In the genomic region with DNA sequence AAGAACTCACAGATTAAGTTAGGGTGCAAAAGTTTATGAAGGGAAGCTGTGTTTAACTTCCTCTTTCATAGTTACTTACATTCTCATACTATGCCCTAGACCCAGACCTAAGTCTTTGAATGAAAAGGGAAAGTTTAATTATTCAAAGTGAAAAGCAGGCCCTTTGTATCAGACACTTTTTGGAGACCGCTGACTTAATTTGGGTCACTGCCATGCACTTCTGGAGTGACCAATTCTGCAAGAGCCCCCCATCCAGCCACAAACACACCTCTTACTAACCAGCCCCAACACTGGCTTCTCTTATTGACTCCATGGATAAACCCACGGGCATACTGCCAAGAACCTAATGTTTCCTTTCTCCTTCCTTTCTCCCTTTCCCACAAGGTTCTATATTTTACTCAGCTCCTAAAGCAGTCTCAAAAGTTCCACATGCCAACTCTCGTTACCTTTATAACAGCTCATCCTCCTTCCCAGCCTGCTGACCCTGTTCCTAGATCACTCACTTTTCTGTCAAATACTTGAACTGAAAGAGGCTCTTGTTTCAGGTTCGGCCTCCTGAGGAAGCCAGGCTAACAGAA, we compare ENCODE assay signal across 9 cellular contexts. TPM values are rescaled to one million over a fixed set of nuclear protein-coding genes. Genes with fewer than 3 reads are reported as not detected.
DNase-seq lines count a peak whose midpoint lies in the region; ATAC-seq and TF ChIP-seq lines count a peak whose summit lies in the region.
"Had no signal": no experiment of that assay in that cellular context is flagged by ENCODE, and none has a peak within 500 bp of the region (broad histone marks: within the 10 kb centered on the region; RNA-seq: fewer than 3 reads in every experiment).

No MANE protein-coding gene starts in this region.

- H3K4me1 ChIP-seq in HAP-1 (peaks cover 8% of the 10 kb centered on the region), gastroesophageal sphincter (peaks cover 0 to 11% (median 0%) of the 10 kb centered on the region in 3 donors)

- ATAC-seq in GM21360 (IDR thresholded peaks at IDR 0.05; ENCODE audit: unreplicated experiment) (peak; percentile 70), HG03469 (IDR thresholded peaks at IDR 0.05; ENCODE audit: unreplicated experiment) (peak; percentile 74), gastroesophageal sphincter (no peak)
- peak; percentile 95 to 96 for ATAC-seq in stimulated activated naive B cell treated with anti-CD40 and anti-IgM and Interleukin-4, amounts not matched to agents 10 μg/mL and 1 μg/mL and 100 μg/mL, for 72 hours (replicated peaks)
- ATAC-seq: Panc1 had no signal

- peaks cover 21 to 30% of the 10 kb centered on the region in 2 donors for H3K4me1 Mint-ChIP-seq in stimulated activated naive B cell treated with anti-CD40 and anti-IgM and Interleukin-4, amounts not matched to agents 10 μg/mL and 1 μg/mL and 100 μg/mL, for 72 hours

- in situ Hi-C loops in GM13977 (cut with MboI; ENCODE audit: low pct_unique_long_range_greater_than_20kb, low sequenced_read_pairs, unreplicated experiment) (no loop called here), HAP-1 (cut with MboI; ENCODE audit: low sequenced_read_pairs) (no loop called here)

- H3K9me3 Mint-ChIP-seq in stimulated activated naive B cell treated with anti-CD40 and anti-IgM and Interleukin-4, amounts not matched to agents 10 μg/mL and 1 μg/mL and 100 μg/mL, for 72 hours: no peaks in the 10 kb centered on the region

- no peaks in the 10 kb centered on the region for H3K27me3 ChIP-seq in HAP-1 (ENCODE audit: low read depth)
- no peaks in the 10 kb centered on the region for H3K27me3 ChIP-seq in gastroesophageal sphincter

- TF ChIP-seq CTCF in GM13977 (IDR thresholded peaks at IDR 0.05; ENCODE audit: extremely low read depth, insufficient read depth, missing control alignments): no peak
- TF ChIP-seq CTCF in gastroesophageal sphincter (IDR thresholded peaks at IDR 0.05): no peak

- H3K27ac ChIP-seq in angular gyrus (ENCODE audit: low read depth, low read length): peak overlapping the region; percentile 68
- no peak overlapping the region for H3K27ac ChIP-seq in gastroesophageal sphincter

- DNase-seq in GM13977 (ENCODE audit: low spot score) (peak; percentile 49), HAP-1 (ENCODE audit: low spot score in 2 of 2) (no peak), retina (no peak)
- DNase-seq in stimulated activated naive B cell treated with anti-CD40 and anti-IgM and Interleukin-4, amounts not matched to agents 10 μg/mL and 1 μg/mL and 100 μg/mL, for 72 hours: peak; percentile 39

- H3K36me3 ChIP-seq in HAP-1 (replicated peaks) (peaks cover 31% of the 10 kb centered on the region), gastroesophageal sphincter (peaks cover 0 to 37% of the 10 kb centered on the region in 2 donors)

- no peaks in the 10 kb centered on the region for H3K9me3 ChIP-seq in HAP-1
- H3K9me3 ChIP-seq in gastroesophageal sphincter: no peaks in the 10 kb centered on the region

- no peak for TF ChIP-seq POLR2A in gastroesophageal sphincter (IDR thresholded peaks at IDR 0.05)

- TF ChIP-seq EP300 in gastroesophageal sphincter (IDR thresholded peaks at IDR 0.05): no peak

- H3K27me3 Mint-ChIP-seq in stimulated activated naive B cell treated with anti-CD40 and anti-IgM and Interleukin-4, amounts not matched to agents 10 μg/mL and 1 μg/mL and 100 μg/mL, for 72 hours: no peaks in the 10 kb centered on the region

- WGBS in gastroesophageal sphincter (ENCODE audit: low coverage in 1 of 2), 2 donors: 41 to 52% methylated on average over 3 to 4 of the region's 4 CpGs

- peak overlapping the region; percentile 45 to 46 for H3K4me3 Mint-ChIP-seq in stimulated activated naive B cell treated with anti-CD40 and anti-IgM and Interleukin-4, amounts not matched to agents 10 μg/mL and 1 μg/mL and 100 μg/mL, for 72 hours

- peak overlapping the region; percentile 83 for H3K27ac Mint-ChIP-seq in stimulated activated naive B cell treated with anti-CD40 and anti-IgM and Interleukin-4, amounts not matched to agents 10 μg/mL and 1 μg/mL and 100 μg/mL, for 72 hours

- H3K36me3 Mint-ChIP-seq in stimulated activated naive B cell treated with anti-CD40 and anti-IgM and Interleukin-4, amounts not matched to agents 10 μg/mL and 1 μg/mL and 100 μg/mL, for 72 hours: peaks cover 5 to 26% of the 10 kb centered on the region in 2 donors

- H3K4me3 ChIP-seq in HAP-1: no peak overlapping the region
- H3K4me3 ChIP-seq in gastroesophageal sphincter: no peak overlapping the region

RNA-seq across cellular contexts. Expression of a gene that starts 34.5 kb away (rescaled TPM):
- 10 to 100 TPM; 32.4 to 74.9 (median 43.7) TPM for total RNA-seq in gastroesophageal sphincter

RNA-seq across cellular contexts. Expression of a gene that starts 34.6 kb away (rescaled TPM):
- total RNA-seq in gastroesophageal sphincter: 10 to 100 TPM; 22.3 to 66.6 (median 31.1) TPM

RNA-seq across cellular contexts. Expression of a gene that starts 47.8 kb away (rescaled TPM):
- 10 to 100 TPM; 27.3 to 53.1 (median 39.1) TPM for total RNA-seq in gastroesophageal sphincter

Comparison
In these comparisons a context has a peak if more than half of its experiments do, and no peak if none do; other contexts are left out.
1. DNase-seq: peak in GM13977 (single experiment) and stimulated activated naive B cell treated with anti-CD40 and anti-IgM and Interleukin-4, amounts not matched to agents 10 μg/mL and 1 μg/mL and 100 μg/mL, for 72 hours (single experiment); none in HAP-1 (0 of 2) and retina (single experiment).